ENCODE assay signal across 8 cellular contexts in genomic region chr12:124480469-124481256, GRCh38.
A peak's percentile ranks its signal among the peaks of the same experiment; 100 is the strongest.
DNase-seq lines count a peak whose midpoint lies in the region; ATAC-seq and TF ChIP-seq lines count a peak whose summit lies in the region.

No MANE protein-coding gene starts in this region.

- TF ChIP-seq CTCF in tibial nerve (IDR thresholded peaks at IDR 0.05): no peak

- peaks cover 0 to 71% (median 22%) of the 10 kb centered on the region in 4 donors for H3K4me1 ChIP-seq in tibial nerve

- H3K27ac ChIP-seq in tibial nerve: peak overlapping the region in 3 of 4 donors; percentile 50 to 78 (median 52)

- H3K4me3 ChIP-seq in tibial nerve: no peak overlapping the region

- intact Hi-C loops in Right ventricle myocardium inferior (cut with DNase I) (no loop called here), cardiac septum (cut with DNase I) (no loop called here), left colon (cut with DNase I, micrococcal nuclease) (no loop called here)

- no peak for TF ChIP-seq EP300 in tibial nerve (IDR thresholded peaks at IDR 0.05)

- H3K36me3 ChIP-seq in tibial nerve: peaks cover 0 to 79% (median under 1%) of the 10 kb centered on the region in 3 donors

- DNase-seq in Right ventricle myocardium inferior (ENCODE audit: missing footprints): peak; percentile 72
- no peak for DNase-seq in cardiac septum (ENCODE audit: low spot score)
- peak; percentile 84 to 93 for DNase-seq in NCI-H524 (lab: John Stamatoyannopoulos, UW)
- DNase-seq in amniotic stem cell (lab: John Stamatoyannopoulos, UW): peak; percentile 38
- peak; percentile 67 to 73 for DNase-seq in left colon
- no peak for DNase-seq in tibial nerve (ENCODE audit: low spot score in 2 of 2)
- DNase-seq in NCI-H1105 (lab: John Stamatoyannopoulos, UW): no peak

- no peak for TF ChIP-seq POLR2A in tibial nerve (IDR thresholded peaks at IDR 0.05)

- H3K27me3 ChIP-seq in tibial nerve: no peaks in the 10 kb centered on the region

- H3K9me3 ChIP-seq in tibial nerve: no peaks in the 10 kb centered on the region

- WGBS in tibial nerve, 2 donors: 23% methylated on average over 15 of the region's 15 CpGs

- ATAC-seq in Right ventricle myocardium inferior (peak; percentile 12), HG02840 (IDR thresholded peaks at IDR 0.05; ENCODE audit: low FRiP score, unreplicated experiment) (peak; percentile 62), left colon (peak; percentile 71)

Comparison
In these comparisons a context has a peak if more than half of its experiments do, and no peak if none do; other contexts are left out.
1. DNase-seq: peak in Right ventricle myocardium inferior (single experiment), NCI-H524 (2 of 2), amniotic stem cell (single experiment) and left colon (2 of 2); none in cardiac septum (single experiment), tibial nerve (0 of 2) and NCI-H1105 (single experiment).
2. ATAC-seq: peak in every context shown above with its lines; median percentile 71 in left colon; 62 in HG02840; 12 in Right ventricle myocardium inferior.